In the genomic region with DNA sequence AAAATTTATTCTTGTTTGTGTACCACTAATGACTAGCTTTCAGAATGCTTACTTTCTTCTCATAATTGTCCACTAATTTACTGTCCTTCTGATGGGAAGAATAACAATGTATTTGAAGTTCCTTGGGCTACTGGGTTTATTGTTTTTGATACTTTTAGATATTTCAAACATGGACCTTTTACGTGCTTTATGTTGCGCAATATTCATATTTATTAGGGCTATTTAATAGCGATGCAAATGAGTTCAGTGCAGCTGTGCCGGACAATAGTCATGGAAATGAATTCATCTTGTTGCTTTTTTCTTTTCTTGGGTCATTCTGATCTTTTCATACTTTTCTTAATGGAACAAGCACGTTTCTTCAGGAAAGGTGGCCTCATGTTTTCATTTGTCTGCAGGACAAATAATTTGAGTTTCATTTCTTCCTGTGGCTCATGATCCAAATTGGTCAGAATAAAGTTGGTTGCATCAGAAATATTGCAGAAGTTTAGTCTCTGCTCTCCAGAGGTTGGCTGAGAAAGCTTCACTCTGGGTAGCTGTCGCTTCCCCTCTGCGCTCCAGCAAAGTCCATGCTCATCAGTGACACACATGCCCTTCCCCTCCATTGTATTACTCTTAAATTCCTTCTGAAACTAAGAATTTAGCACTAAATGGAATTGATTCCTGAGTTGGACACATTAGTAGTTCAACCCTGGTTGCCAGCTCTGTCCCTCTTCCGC, we compare ENCODE assay signal across 11 cellular contexts.
DNase-seq lines count a peak whose midpoint lies in the region; ATAC-seq and TF ChIP-seq lines count a peak whose summit lies in the region.
"Had no signal": no experiment of that assay in that cellular context is flagged by ENCODE, and none has a peak within 500 bp of the region (broad histone marks: within the 10 kb centered on the region; RNA-seq: fewer than 3 reads in every experiment).

No MANE protein-coding gene starts in this region.

- H3K27ac ChIP-seq in right atrium auricular region (no peak overlapping the region), adrenal gland (peak overlapping the region; percentile 6 to 49 (median 42)), foreskin keratinocyte (no peak overlapping the region), WERI-Rb-1 (no peak overlapping the region)
- H3K27ac ChIP-seq: parathyroid adenoma had no signal

- DNase-seq in Right ventricle myocardium superior (no peak), right atrium auricular region (ENCODE audit: low spot score) (no peak), adrenal gland (peak in 2 of 7 donors; percentile 24 to 27), foreskin keratinocyte (peak in 1 of 2 donors; percentile 9), GDM1 (lab: John Stamatoyannopoulos, UW) (no peak), WERI-Rb-1 (no peak)
- DNase-seq: NCI-H1092; stimulated activated CD4-positive, alpha-beta T cell treated with anti-CD3 and anti-CD28 coated beads, Interleukin-4, amount 100 ng/mL, for 4 hours had no signal

- H3K36me3 ChIP-seq in right atrium auricular region = no peaks in the 10 kb centered on the region
- no peaks in the 10 kb centered on the region for H3K36me3 ChIP-seq in adrenal gland (replicated peaks in 1 of 2)
- H3K36me3 ChIP-seq in WERI-Rb-1 = no peaks in the 10 kb centered on the region

- no peaks in the 10 kb centered on the region for H3K9me3 ChIP-seq in right atrium auricular region
- no peaks in the 10 kb centered on the region for H3K9me3 ChIP-seq in adrenal gland (replicated peaks in 1 of 3)
- H3K9me3 ChIP-seq in WERI-Rb-1 (ENCODE audit: severe bottlenecking) = no peaks in the 10 kb centered on the region

- no peak for TF ChIP-seq POLR2A in adrenal gland (IDR thresholded peaks at IDR 0.05)

- H3K4me3 ChIP-seq in right atrium auricular region = no peak overlapping the region
- H3K4me3 ChIP-seq in adrenal gland = no peak overlapping the region
- H3K4me3 ChIP-seq in WERI-Rb-1 (ENCODE audit: low read depth, low read length) = no peak overlapping the region

- ATAC-seq in Right ventricle myocardium superior (ENCODE audit: poor library complexity) (peak; percentile 34), foreskin keratinocyte (peak; percentile 16), HG03108 (IDR thresholded peaks at IDR 0.05; ENCODE audit: unreplicated experiment) (no peak), GM18861 (IDR thresholded peaks at IDR 0.05; ENCODE audit: unreplicated experiment) (no peak)

- no peak for TF ChIP-seq CTCF in right atrium auricular region (IDR thresholded peaks at IDR 0.05)
- no peak for TF ChIP-seq CTCF in adrenal gland (IDR thresholded peaks at IDR 0.05)
- no peak for TF ChIP-seq CTCF in foreskin keratinocyte (conservative IDR thresholded peaks at IDR 0.05)
- TF ChIP-seq CTCF in WERI-Rb-1 (IDR thresholded peaks at IDR 0.05; ENCODE audit: low read depth, low read length) = no peak

- intact Hi-C loops in Right ventricle myocardium superior (cut with DNase I) = no loop called here
- intact Hi-C loops in adrenal gland (cut with DNase I) = no loop called here

- WGBS in adrenal gland, 4 donors = 81 to 85% (median 83%) methylated on average over 8 of the region's 8 CpGs

- H3K4me1 ChIP-seq in right atrium auricular region = peaks cover 0 to 5% of the 10 kb centered on the region in 2 donors
- peaks cover 17 to 27% of the 10 kb centered on the region in 2 donors for H3K4me1 ChIP-seq in adrenal gland (replicated peaks in 1 of 2)
- H3K4me1 ChIP-seq in foreskin keratinocyte = peaks cover 17% of the 10 kb centered on the region
- H3K4me1 ChIP-seq: parathyroid adenoma had no signal

- H3K27me3 ChIP-seq in right atrium auricular region (no peaks in the 10 kb centered on the region), adrenal gland (no peaks in the 10 kb centered on the region), foreskin keratinocyte (no peaks in the 10 kb centered on the region), WERI-Rb-1 (ENCODE audit: insufficient read depth, low read depth, severe bottlenecking) (no peaks in the 10 kb centered on the region)

Comparison
In these comparisons a context has a peak if more than half of its experiments do, and no peak if none do; other contexts are left out.
1. ATAC-seq: peak in Right ventricle myocardium superior (single experiment) and foreskin keratinocyte (single experiment); none in HG03108 (single experiment) and GM18861 (single experiment).
2. H3K27ac ChIP-seq: peak in adrenal gland (5 of 5); none in right atrium auricular region (0 of 2), foreskin keratinocyte (single experiment) and WERI-Rb-1 (single experiment).